24 cellular contexts compared by ENCODE assay signal in the genomic region with DNA sequence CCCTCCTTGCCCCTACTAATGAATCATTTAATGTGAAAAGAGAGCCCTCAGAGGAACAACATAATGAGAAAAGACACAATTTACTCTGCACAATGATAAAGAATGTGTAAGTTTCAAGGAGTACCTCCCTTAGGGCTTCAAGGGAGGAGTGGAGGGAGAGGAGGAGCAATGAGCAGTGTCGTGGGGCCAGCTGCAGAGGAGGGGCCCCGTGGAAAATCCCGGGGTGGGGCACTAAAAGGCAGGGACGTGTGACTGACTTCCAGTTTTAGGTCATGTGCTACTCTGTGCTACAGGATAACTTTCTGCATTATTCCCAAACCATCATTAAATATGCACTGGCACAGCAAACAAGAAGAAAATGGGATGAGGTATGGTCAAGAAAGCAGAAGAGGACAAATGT.
DNase-seq lines count a peak whose midpoint lies in the region; ATAC-seq, FAIRE-seq and TF ChIP-seq lines count a peak whose summit lies in the region.
"Had no signal": no experiment of that assay in that cellular context is flagged by ENCODE, and none has a peak within 500 bp of the region (broad histone marks: within the 10 kb centered on the region; RNA-seq: fewer than 3 reads in every experiment).

No MANE protein-coding gene starts in this region.

- ATAC-seq in GM18868 (IDR thresholded peaks at IDR 0.05; ENCODE audit: unreplicated experiment) (no peak), HG03520 (IDR thresholded peaks at IDR 0.05; ENCODE audit: unreplicated experiment) (no peak), GM21360 (IDR thresholded peaks at IDR 0.05; ENCODE audit: unreplicated experiment) (no peak)
- ATAC-seq: A549, GM12878, GM23338 had no signal

- POLR2A ChIA-PET in MCF 10A (lab: Yijun Ruan, JAX): interaction anchor here (1.1 to 1.6 kb wide), 3 partner anchors 57 to 173 kb away, joined by 3 to 5 read pairs (median 4); no protein-coding TSS in a partner anchor

- peaks cover 29% of the 10 kb centered on the region for H3K4me1 Mint-ChIP-seq in MCF 10A (ENCODE audit: insufficient read depth, unreplicated experiment)
- H3K4me1 Mint-ChIP-seq: CD4-positive, alpha-beta memory T cell had no signal

- no peaks in the 10 kb centered on the region for H3K9me3 Mint-ChIP-seq in MCF 10A (ENCODE audit: unreplicated experiment)
- H3K9me3 Mint-ChIP-seq: CD4-positive, alpha-beta memory T cell had no signal

- H3K9me1 ChIP-seq in keratinocyte (ENCODE audit: control insufficient read depth, extremely low read depth, insufficient read depth, low read length): no peaks in the 10 kb centered on the region

- peak overlapping the region; percentile 31 for H3K4me3 Mint-ChIP-seq in MCF 10A (ENCODE audit: unreplicated experiment)
- H3K4me3 Mint-ChIP-seq: CD14-positive monocyte; CD4-positive, alpha-beta memory T cell; GM23338 had no signal

- no peaks in the 10 kb centered on the region for H3K27me3 Mint-ChIP-seq in MCF 10A (ENCODE audit: insufficient read depth, unreplicated experiment)

- H3K27ac ChIP-seq in breast epithelium: no peak overlapping the region
- H3K27ac ChIP-seq in esophagus (ENCODE audit: low read depth in 2 of 2, low read length in 1 of 2): peak overlapping the region; percentile 34 to 56
- H3K27ac ChIP-seq in keratinocyte (ENCODE audit: control insufficient read depth, insufficient read depth, low read length): peak overlapping the region; percentile 83
- H3K27ac ChIP-seq: 22Rv1, A549, BLaER1 had no signal

- H3K9me3 ChIP-seq in breast epithelium (no peaks in the 10 kb centered on the region), esophagus (ENCODE audit: control insufficient read depth in 2 of 2, insufficient read depth in 1 of 2, low read depth in 1 of 2, low read length in 1 of 2) (no peaks in the 10 kb centered on the region), keratinocyte (ENCODE audit: control insufficient read depth, low read depth, low read length) (no peaks in the 10 kb centered on the region)
- H3K9me3 ChIP-seq: A549 had no signal

- TF ChIP-seq POLR2A in breast epithelium (IDR thresholded peaks at IDR 0.05): no peak

- BruUV-seq in MCF 10A (replicated peaks; lab: Mats Ljungman, UMichigan): no TSS peak

- no peaks in the 10 kb centered on the region for H3K36me3 ChIP-seq in breast epithelium
- H3K36me3 ChIP-seq in esophagus (ENCODE audit: control insufficient read depth in 2 of 2, insufficient read depth in 2 of 2, low read length in 1 of 2): no peaks in the 10 kb centered on the region
- no peaks in the 10 kb centered on the region for H3K36me3 ChIP-seq in keratinocyte (ENCODE audit: control insufficient read depth in 2 of 2, extremely low read depth in 1 of 2, insufficient read depth in 2 of 2, low read length in 2 of 2)
- H3K36me3 ChIP-seq: BLaER1 had no signal

- intact Hi-C loops in MCF 10A (cut with micrococcal nuclease): no loop called here
- intact Hi-C loops in breast epithelium (cut with DNase I; ENCODE audit: low total_unique reads): no loop called here

- no peak for TF ChIP-seq CTCF in MCF 10A (IDR thresholded peaks at IDR 0.05; ENCODE audit: unreplicated experiment)
- TF ChIP-seq CTCF in breast epithelium (IDR thresholded peaks at IDR 0.05): no peak
- TF ChIP-seq CTCF in keratinocyte (optimal IDR thresholded peaks at IDR 0.05 in 1 of 3, IDR thresholded peaks at IDR 0.05 in 1 of 3, conservative IDR thresholded peaks at IDR 0.05 in 1 of 3; ENCODE audit: extremely low read depth in 1 of 3, insufficient read depth in 2 of 3, low read length in 3 of 3): no peak

- FAIRE-seq in keratinocyte (lab: Jason Lieb, UNC): no peak
- FAIRE-seq: A549, GM12878, H54, HTR-8/SVneo had no signal

- no peaks in the 10 kb centered on the region for H3K4me1 ChIP-seq in breast epithelium
- H3K4me1 ChIP-seq in esophagus (ENCODE audit: control insufficient read depth in 2 of 2, insufficient read depth in 2 of 2, low read length in 1 of 2): peaks cover 0 to 2% of the 10 kb centered on the region in 2 donors
- peaks cover 24% of the 10 kb centered on the region for H3K4me1 ChIP-seq in keratinocyte (ENCODE audit: control insufficient read depth, extremely low read depth, insufficient read depth, low read length)
- H3K4me1 ChIP-seq: A549, BLaER1 had no signal

- no peaks in the 10 kb centered on the region for H4K20me1 ChIP-seq in keratinocyte (ENCODE audit: control insufficient read depth, extremely low read depth, insufficient read depth, low read length)
- H4K20me1 ChIP-seq: BLaER1 had no signal

- DNase-seq in MCF 10A (ENCODE audit: unreplicated experiment) (peak; percentile 16), breast epithelium (ENCODE audit: low spot score in 2 of 2) (no peak), keratinocyte (ENCODE audit: low read depth, low spot score) (no peak), Kasumi-1 (lab: John Stamatoyannopoulos, UW) (no peak)
- DNase-seq: AML-193; Calu3; CD4-positive, alpha-beta memory T cell; DMS53; DND-41; EL; HCEC 1CT; IMR-90 had no signal

- no peak overlapping the region for H2AFZ ChIP-seq in keratinocyte (ENCODE audit: control insufficient read depth, low read length)
- H2AFZ ChIP-seq: GM23338 had no signal

- H3K79me2 ChIP-seq in keratinocyte (ENCODE audit: control insufficient read depth, insufficient read depth, low read length): no peaks in the 10 kb centered on the region

- H3K9ac ChIP-seq in keratinocyte (ENCODE audit: control insufficient read depth, extremely low read depth, insufficient read depth, low read length): peak overlapping the region; percentile 28
- H3K9ac ChIP-seq: BLaER1 had no signal

- WGBS in esophagus, 2 donors: 29 to 32% methylated on average over 4 of the region's 4 CpGs

- H3K27ac Mint-ChIP-seq in MCF 10A (ENCODE audit: low read depth, unreplicated experiment): peak overlapping the region; percentile 80
- H3K27ac Mint-ChIP-seq: CD14-positive monocyte; CD4-positive, alpha-beta memory T cell; GM23338 had no signal

- CTCF ChIA-PET in MCF 10A (lab: Yijun Ruan, JAX): interaction anchor here (0.6 to 3.6 kb wide), 6 partner anchors 9 to 707 kb away, joined by 3 to 15 read pairs (median 4); no protein-coding TSS in a partner anchor

- H3K4me3 ChIP-seq in breast epithelium: no peak overlapping the region
- no peak overlapping the region for H3K4me3 ChIP-seq in esophagus (ENCODE audit: low read depth in 1 of 2, low read length in 2 of 2)
- no peak overlapping the region for H3K4me3 ChIP-seq in keratinocyte (ENCODE audit: control insufficient read depth in 2 of 3, extremely low read depth in 1 of 3, insufficient read depth in 2 of 3, low read depth in 1 of 3, low read length in 3 of 3)
- H3K4me3 ChIP-seq: A549, BLaER1, GM12878, GM23338 had no signal

- dilution Hi-C loops in keratinocyte (cut with MboI; ENCODE audit: extremely low pct_ligation_motif_present, low sequenced_read_pairs): loop anchor here (25.0 kb wide), 2 partner anchors 165 to 715 kb away; no protein-coding TSS in a partner anchor

- H3K4me2 ChIP-seq in keratinocyte (ENCODE audit: control insufficient read depth, extremely low read depth, insufficient read depth, low read depth, low read length): peak overlapping the region; percentile 58
- H3K4me2 ChIP-seq: A549, BLaER1, GM23338 had no signal

- H3K27me3 ChIP-seq in breast epithelium: peaks cover 0 to 7% of the 10 kb centered on the region in 2 donors
- H3K27me3 ChIP-seq in esophagus (ENCODE audit: control insufficient read depth in 1 of 2, insufficient read depth in 2 of 2, low read length in 2 of 2): no peaks in the 10 kb centered on the region
- H3K27me3 ChIP-seq in keratinocyte (ENCODE audit: control insufficient read depth, extremely low read depth, insufficient read depth, low read length): no peaks in the 10 kb centered on the region
- H3K27me3 ChIP-seq: BLaER1 had no signal

- H3K36me3 Mint-ChIP-seq in MCF 10A (ENCODE audit: insufficient read depth, unreplicated experiment): no peaks in the 10 kb centered on the region
- H3K36me3 Mint-ChIP-seq: CD14-positive monocyte; CD4-positive, alpha-beta memory T cell had no signal

Comparison
In these comparisons a context has a peak if more than half of its experiments do, and no peak if none do; other contexts are left out.
1. H3K27ac ChIP-seq: peak in esophagus (2 of 2) and keratinocyte (single experiment); none in breast epithelium (0 of 2).